ENCODE assay signal across 1 cellular context in the genomic region with DNA sequence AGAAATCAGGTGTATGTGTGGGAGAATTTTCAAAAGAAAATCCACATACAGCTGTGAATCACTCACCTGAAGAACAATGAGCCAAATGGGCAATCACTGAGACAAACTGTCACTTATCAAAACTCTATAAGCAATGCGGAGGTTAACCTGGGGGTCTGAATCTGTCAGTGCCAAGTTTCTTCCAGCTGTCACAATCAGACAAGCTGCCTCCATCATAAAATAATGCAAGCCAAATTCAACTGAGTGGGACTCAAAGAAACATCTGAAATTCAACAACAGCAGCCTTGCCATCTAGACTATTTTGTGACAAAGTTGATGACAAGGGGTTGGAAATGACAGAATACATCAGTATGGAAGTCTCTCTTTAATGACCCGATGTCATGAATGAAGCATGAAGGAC.
TF ChIP-seq lines count a peak whose summit lies in the region.

No MANE protein-coding gene starts in this region.

TF ChIP-seq in neural cell, 6 proteins besides CTCF, POLR2A, EP300 and RAD21:
- TF ChIP-seq EZH2 (IDR thresholded peaks at IDR 0.05; ENCODE audit: borderline replicate concordance, insufficient read depth, low read length, poor library complexity, severe bottlenecking) = no peak
- no peak for TF ChIP-seq MXI1 (conservative IDR thresholded peaks at IDR 0.05; ENCODE audit: poor library complexity, severe bottlenecking)
- peak; percentile 48 for TF ChIP-seq REST (IDR thresholded peaks at IDR 0.05; ENCODE audit: borderline replicate concordance)
- peak; percentile 33 for TF ChIP-seq POLR2AphosphoS5 (IDR thresholded peaks at IDR 0.05)
- no peak for TF ChIP-seq TAF1 (IDR thresholded peaks at IDR 0.05; ENCODE audit: low read depth)
- TF ChIP-seq SMC3 (conservative IDR thresholded peaks at IDR 0.05; ENCODE audit: poor library complexity) = no peak
